Comparison of ENCODE assay signal across 10 cellular contexts in genomic region chr12:72273499-72273837, GRCh38. TPM values are rescaled to one million over a fixed set of nuclear protein-coding genes. Genes with fewer than 3 reads are reported as not detected.
A peak's percentile ranks its signal among the peaks of the same experiment; 100 is the strongest.
DNase-seq lines count a peak whose midpoint lies in the region; ATAC-seq, FAIRE-seq and TF ChIP-seq lines count a peak whose summit lies in the region.
"Had no signal": no experiment of that assay in that cellular context is flagged by ENCODE, and none has a peak within 500 bp of the region (broad histone marks: within the 10 kb centered on the region; RNA-seq: fewer than 3 reads in every experiment).

No MANE protein-coding gene starts in this region.

- H3K27ac ChIP-seq in osteoblast (ENCODE audit: low read depth, low read length) (no peak overlapping the region), small intestine (ENCODE audit: low read depth in 1 of 2, low read length in 1 of 2) (no peak overlapping the region)
- H3K27ac ChIP-seq: epithelial cell of prostate had no signal

- FAIRE-seq in small intestine (lab: Jason Lieb, UNC), result no peak

- WGBS in small intestine, 3 donors, result 3 to 7% (median 4%) methylated on average over 24 of the region's 24 CpGs

- peak overlapping the region; percentile 82 for H2AFZ ChIP-seq in osteoblast (ENCODE audit: low read length)

- ATAC-seq in GM18909 (IDR thresholded peaks at IDR 0.05; ENCODE audit: poor library complexity, unreplicated experiment), result no peak

- no peaks in the 10 kb centered on the region for H4K20me1 ChIP-seq in osteoblast (ENCODE audit: insufficient read depth, low read length)

- H3K9me3 ChIP-seq in osteoblast (ENCODE audit: low read depth, low read length) (no peaks in the 10 kb centered on the region), small intestine (ENCODE audit: control insufficient read depth, low read depth) (no peaks in the 10 kb centered on the region)

- peak overlapping the region; percentile 74 for H3K4me2 ChIP-seq in osteoblast (ENCODE audit: insufficient read depth, low read length)

- DNase-seq in AG09309 (ENCODE audit: low read depth) (no peak), NCI-H69 (lab: John Stamatoyannopoulos, UW) (peak; percentile 67), foreskin fibroblast (no peak), osteoblast (ENCODE audit: insufficient read length, low spot score, missing footprints) (no peak), NCI-H2107 (lab: John Stamatoyannopoulos, UW) (no peak), NCI-H128 (lab: John Stamatoyannopoulos, UW; ENCODE audit: unreplicated experiment) (no peak), small intestine (no peak)
- DNase-seq: CD4-positive, alpha-beta memory T cell had no signal

- no peaks in the 10 kb centered on the region for H3K4me1 ChIP-seq in osteoblast (ENCODE audit: insufficient read depth, low read length)
- H3K4me1 ChIP-seq in small intestine (ENCODE audit: control insufficient read depth in 2 of 2, insufficient read depth in 1 of 2, low read depth in 1 of 2, low read length in 1 of 2), result no peaks in the 10 kb centered on the region

- H3K27me3 ChIP-seq in osteoblast (ENCODE audit: insufficient read depth, low read length) (peaks cover 25% of the 10 kb centered on the region), small intestine (ENCODE audit: control insufficient read depth in 2 of 2, insufficient read depth in 2 of 2, low read length in 2 of 2) (peaks cover 13 to 18% of the 10 kb centered on the region in 2 donors)

- no peaks in the 10 kb centered on the region for H3K36me3 ChIP-seq in osteoblast (ENCODE audit: insufficient read depth, low read length)
- no peaks in the 10 kb centered on the region for H3K36me3 ChIP-seq in small intestine (ENCODE audit: control insufficient read depth in 2 of 2, insufficient read depth in 2 of 2, low read length in 2 of 2)

- H3K4me3 ChIP-seq in AG09309 (ENCODE audit: control insufficient read depth, low read depth, low read length) (peak overlapping the region; percentile 60), foreskin fibroblast (ENCODE audit: low read depth in 1 of 2, low read length in 2 of 2) (peak overlapping the region; percentile 82 to 88), osteoblast (ENCODE audit: insufficient read depth, low read length) (peak overlapping the region; percentile 78), small intestine (ENCODE audit: low read depth in 1 of 2, low read length in 2 of 2) (peak overlapping the region in 1 of 2 donors; percentile 38)

- no peak for TF ChIP-seq CTCF in AG09309 (IDR thresholded peaks at IDR 0.05; ENCODE audit: control insufficient read depth, insufficient read depth, low read depth, low read length, missing control alignments)
- no peak for TF ChIP-seq CTCF in foreskin fibroblast (IDR thresholded peaks at IDR 0.05; ENCODE audit: low read depth, low read length)
- TF ChIP-seq CTCF in osteoblast (IDR thresholded peaks at IDR 0.05; ENCODE audit: extremely low read depth, low read depth, low read length), result no peak

- peaks cover 3% of the 10 kb centered on the region for H3K79me2 ChIP-seq in osteoblast (ENCODE audit: insufficient read depth, low read length)

RNA-seq across cellular contexts. Expression of gene TRHDE, which starts 1.3 kb away (rescaled TPM):
- under 0.01 and 0.59 TPM in 2 replicates for total RNA-seq in osteoblast
- 1 to 10 TPM in 2 of 3 donors, under 1 TPM in 1; 0.98 to 2.2 (median 1.3) TPM for polyA plus RNA-seq in small intestine
- total RNA-seq: CD4-positive, alpha-beta memory T cell had no signal
- polyA plus RNA-seq: CD4-positive, alpha-beta memory T cell had no signal
